ENCODE assay signal across 9 cellular contexts in the genomic region with DNA sequence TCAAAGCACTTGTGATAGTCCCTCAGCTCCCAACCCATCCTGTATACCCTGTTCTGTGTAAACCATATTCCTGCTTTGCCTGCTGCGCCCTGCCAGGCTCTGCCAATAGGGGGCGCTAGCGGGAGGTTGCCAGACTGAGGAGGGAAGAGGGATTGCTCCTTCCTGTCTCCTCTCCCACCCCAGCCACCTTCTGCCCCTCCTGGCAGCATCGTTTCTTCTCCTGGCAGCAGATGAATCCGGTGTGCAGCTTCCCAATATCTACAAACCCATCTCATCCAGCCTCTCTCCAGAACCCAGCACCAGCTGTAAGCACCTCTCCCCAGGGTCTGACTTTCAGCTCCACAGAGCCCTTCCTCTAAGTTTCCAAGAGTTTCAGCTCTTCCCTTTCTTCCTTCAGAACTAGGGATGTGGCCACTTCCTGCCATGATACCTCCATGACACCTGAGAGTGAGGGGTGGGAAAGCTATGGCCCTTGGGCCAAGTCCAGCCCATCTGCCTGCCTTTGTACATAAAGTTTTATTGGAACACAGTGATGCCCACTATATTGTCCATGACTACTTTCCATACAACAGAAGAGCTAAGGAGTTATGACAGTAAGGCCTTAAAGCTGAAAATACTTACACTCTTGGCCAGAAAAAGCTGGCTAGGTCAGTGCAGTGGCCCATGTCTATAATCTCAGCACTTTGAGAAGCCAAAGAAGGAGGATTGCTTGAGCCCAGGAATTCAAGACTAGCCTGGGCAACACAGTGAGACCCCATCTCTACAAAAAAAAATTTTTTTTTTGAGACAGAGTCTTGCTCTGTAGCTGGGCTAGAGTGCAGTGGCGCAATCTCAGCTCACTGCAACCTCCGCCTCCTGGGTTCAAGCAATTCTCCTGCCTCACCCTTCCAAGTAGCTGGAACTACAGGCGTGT. TPM values are rescaled to one million over a fixed set of nuclear protein-coding genes. Genes with fewer than 3 reads are reported as not detected.
DNase-seq lines count a peak whose midpoint lies in the region; ATAC-seq, FAIRE-seq and TF ChIP-seq lines count a peak whose summit lies in the region.
"Had no signal": no experiment of that assay in that cellular context is flagged by ENCODE, and none has a peak within 500 bp of the region (broad histone marks: within the 10 kb centered on the region; RNA-seq: fewer than 3 reads in every experiment).

No MANE protein-coding gene starts in this region.

- WGBS in HepG2 (ENCODE audit: low lambda C conversion rate) = 20% methylated on average over 7 of the region's 8 CpGs
- WGBS in right lobe of liver (ENCODE audit: insufficient coverage, low coverage, low lambda C conversion rate, missing lambda C conversion rate) = 52% methylated on average over 7 of the region's 8 CpGs

- DNase-seq in HepG2 (ENCODE audit: low spot score) (no peak), right lobe of liver (no peak), fibroblast of pulmonary artery (ENCODE audit: low read depth) (no peak), DMS114 treated with DMSO at 0.1 percent for 48 hours (lab: John Stamatoyannopoulos, UW; ENCODE audit: unreplicated experiment) (no peak)
- no peak for DNase-seq in stimulated activated naive CD4-positive, alpha-beta T cell (lab: John Stamatoyannopoulos, UW)

- POLR2A ChIA-PET in HepG2 (lab: Yijun Ruan, JAX) = interaction anchor here (1.3 kb wide), 1 partner anchor 47 kb away, joined by 3 read pairs; a partner anchor contains a TSS

- peaks cover 0 to 24% of the 10 kb centered on the region in 2 experiments; a peak in 3 of 5 replicates for H3K27me3 ChIP-seq in HepG2 (ENCODE audit: control insufficient read depth in 1 of 2, insufficient read depth in 2 of 2, low read length in 2 of 2)
- no peaks in the 10 kb centered on the region for H3K27me3 ChIP-seq in right lobe of liver
- no peaks in the 10 kb centered on the region for H3K27me3 ChIP-seq in SU-DHL-6 (ENCODE audit: low read length)

- H2AFZ ChIP-seq in HepG2 (ENCODE audit: low read length) = no peak overlapping the region
- no peak overlapping the region for H2AFZ ChIP-seq in SU-DHL-6 (ENCODE audit: low read depth, low read length, severe bottlenecking)

- no peak for TF ChIP-seq RAD21 in HepG2 (CRISPR knock-in tag; IDR thresholded peaks at IDR 0.05)

- H3K4me2 ChIP-seq in HepG2 (ENCODE audit: low read depth, low read length) (no peak overlapping the region), SU-DHL-6 (ENCODE audit: low read depth, low read length, poor library complexity, severe bottlenecking) (no peak overlapping the region)

- no peaks in the 10 kb centered on the region for H3K9me2 ChIP-seq in SU-DHL-6 (replicated peaks; ENCODE audit: insufficient read depth, low read length)

- CTCF ChIA-PET in HepG2 (lab: Yijun Ruan, JAX; ENCODE audit: low intra/inter-chr PET ratio, low total read pairs) = no interaction called here

- TF ChIP-seq CTCF in HepG2 (CRISPR knock-in tag; IDR thresholded peaks at IDR 0.05) (peak; percentile 50), right lobe of liver (IDR thresholded peaks at IDR 0.05) (peak in 1 of 4 donors; percentile 8), SU-DHL-6 (IDR thresholded peaks at IDR 0.05; ENCODE audit: insufficient read depth, low read length, poor library complexity, severe bottlenecking) (peak; percentile 76), fibroblast of pulmonary artery (IDR thresholded peaks at IDR 0.05; ENCODE audit: low read length, missing control alignments) (peak; percentile 47)

- H4K20me1 ChIP-seq in HepG2 (ENCODE audit: insufficient read depth, low read length) = no peaks in the 10 kb centered on the region
- H4K20me1 ChIP-seq in SU-DHL-6 (ENCODE audit: low read depth, low read length) = no peaks in the 10 kb centered on the region

- H3K9ac ChIP-seq in HepG2 (ENCODE audit: insufficient read depth, low read depth, low read length) (no peak overlapping the region), SU-DHL-6 (ENCODE audit: low read length) (no peak overlapping the region)

- BruUV-seq in HepG2 (replicated peaks; lab: Mats Ljungman, UMichigan) = no TSS peak

- H3K79me2 ChIP-seq in HepG2 (ENCODE audit: insufficient read depth, low read length) (no peaks in the 10 kb centered on the region), SU-DHL-6 (ENCODE audit: insufficient read depth, low read length) (no peaks in the 10 kb centered on the region)

- H3K36me3 ChIP-seq in HepG2 (replicated peaks in 1 of 2; ENCODE audit: control insufficient read depth in 1 of 2, insufficient read depth in 2 of 2, low read length in 2 of 2) (no peaks in the 10 kb centered on the region), right lobe of liver (no peaks in the 10 kb centered on the region), SU-DHL-6 (ENCODE audit: low read length) (no peaks in the 10 kb centered on the region)

- H3F3A ChIP-seq in SU-DHL-6 (ENCODE audit: insufficient read depth) = no peaks in the 10 kb centered on the region

- no peak for TF ChIP-seq EP300 in HepG2 (IDR thresholded peaks at IDR 0.05; ENCODE audit: low read depth in 2 of 2, low read length in 2 of 2)
- TF ChIP-seq EP300 in HepG2 (CRISPR knock-in tag; IDR thresholded peaks at IDR 0.05; ENCODE audit: borderline replicate concordance) = no peak

- FAIRE-seq in HepG2 (lab: Jason Lieb, UNC) = no peak

- H3K4me1 ChIP-seq in HepG2 (ENCODE audit: insufficient read depth, low read length) (peaks cover 6% of the 10 kb centered on the region; the same call in 1 of the 2 replicates), right lobe of liver (no peaks in the 10 kb centered on the region)

- no peak overlapping the region for H3K27ac ChIP-seq in HepG2 (ENCODE audit: extremely low read length, insufficient read depth, low read length)
- no peak overlapping the region for H3K27ac ChIP-seq in right lobe of liver
- no peak overlapping the region for H3K27ac ChIP-seq in SU-DHL-6 (ENCODE audit: low read depth, low read length)

- in situ Hi-C loops in HepG2 (cut with HindIII; ENCODE audit: extremely low pct_ligation_motif_present, low pct_unique_long_range_greater_than_20kb) = no loop called here

- no peak overlapping the region for H3K4me3 ChIP-seq in HepG2 (replicated peaks in 1 of 3; ENCODE audit: insufficient read depth in 1 of 3, low read depth in 2 of 3, low read length in 3 of 3)
- no peak overlapping the region for H3K4me3 ChIP-seq in right lobe of liver
- H3K4me3 ChIP-seq in SU-DHL-6 (ENCODE audit: insufficient read depth, low read length, poor library complexity, severe bottlenecking) = no peak overlapping the region
- no peak overlapping the region for H3K4me3 ChIP-seq in fibroblast of pulmonary artery (replicated peaks; ENCODE audit: low read depth, low read length)
- H3K4me3 ChIP-seq: lung had no signal

- H3K9me3 ChIP-seq in HepG2 (ENCODE audit: low read length) (no peaks in the 10 kb centered on the region), right lobe of liver (no peaks in the 10 kb centered on the region), SU-DHL-6 (ENCODE audit: insufficient read depth, low read length) (no peaks in the 10 kb centered on the region)

- ATAC-seq in HepG2 = no peak; the same call in 2 of the 3 replicates
- ATAC-seq in right lobe of liver = no peak
- ATAC-seq in HG02763 (IDR thresholded peaks at IDR 0.05; ENCODE audit: unreplicated experiment) = no peak
- ATAC-seq in HG02571 (IDR thresholded peaks at IDR 0.05; ENCODE audit: unreplicated experiment) = no peak

- intact Hi-C loops in HepG2 (cut with micrococcal nuclease; ENCODE audit: unreplicated experiment) (no loop called here), right lobe of liver (cut with DNase I) (no loop called here)

- TF ChIP-seq POLR2A in HepG2 (IDR thresholded peaks at IDR 0.05; ENCODE audit: insufficient read depth in 1 of 2, low read depth in 2 of 2, low read length in 2 of 2) = no peak
- no peak for TF ChIP-seq POLR2A in right lobe of liver (IDR thresholded peaks at IDR 0.05)

RNA-seq across cellular contexts. Expression of a gene that starts 34.5 kb away (rescaled TPM):
- total RNA-seq in HepG2 (2016; rRNA removed; fragmentation: Illumina TruSeq; extraction: Trizol) (0.04 TPM in 1 of 2 replicates, not detected in the other), right lobe of liver (under 1 TPM in 2 of 6 experiments, not detected in 4; 0.07 TPM)
- not detected in 2 replicates for total RNA-seq in HepG2 (2016; cell fraction: cytosol; rRNA removed; fragmentation: Illumina TruSeq; extraction: Trizol; ENCODE audit: low read depth)
- total RNA-seq in HepG2 (2016; cell fraction: insoluble cytoplasmic fraction; rRNA removed; fragmentation: Illumina TruSeq; extraction: Trizol) = 0.04 and 0.13 TPM in 2 replicates
- total RNA-seq in HepG2 (2016; cell fraction: membrane; rRNA removed; fragmentation: Illumina TruSeq; extraction: Trizol) = 0.12 TPM in 1 of 2 replicates, not detected in the other
- 0.12 TPM in 1 of 2 replicates, not detected in the other for total RNA-seq in HepG2 (2016; cell fraction: nucleus; rRNA removed; fragmentation: Illumina TruSeq; extraction: Trizol)
- polyA plus RNA-seq in HepG2 (2011; rRNA removed) = 0.01 TPM in 1 of 2 replicates, not detected in the other
- 0.01 TPM in 1 of 2 replicates, not detected in the other for polyA plus RNA-seq in HepG2 (2011; cell fraction: cytosol; rRNA removed)
- not detected in 2 replicates for polyA plus RNA-seq in HepG2 (2011; cell fraction: nucleus; rRNA removed)
- polyA plus RNA-seq in HepG2 (2012) = not detected in 2 replicates
- polyA plus RNA-seq in HepG2 (2016; cell fraction: cytosol; fragmentation: Illumina TruSeq; extraction: Trizol; ENCODE audit: low read depth) = 0.03 TPM in 2 replicates
- polyA plus RNA-seq in HepG2 (2016; cell fraction: insoluble cytoplasmic fraction; fragmentation: Illumina TruSeq; extraction: Trizol; ENCODE audit: low read depth) = not detected in 2 replicates
- 0.07 TPM in 1 of 2 replicates, not detected in the other for polyA plus RNA-seq in HepG2 (2016; cell fraction: membrane; fragmentation: Illumina TruSeq; extraction: Trizol; ENCODE audit: low read depth)
- 0.15 and 0.28 TPM in 2 replicates for polyA plus RNA-seq in HepG2 (2016; cell fraction: nucleus; fragmentation: Illumina TruSeq; extraction: Trizol; ENCODE audit: insufficient read depth, low read depth)
- 0.16 TPM in 1 of 2 replicates, not detected in the other for polyA minus RNA-seq in HepG2 (2011; rRNA and poly(A)+ RNA removed; ENCODE audit: low replicate concordance)
- polyA minus RNA-seq in HepG2 (2011; cell fraction: cytosol; rRNA and poly(A)+ RNA removed) = not detected in 2 replicates
- not detected in 2 replicates for polyA minus RNA-seq in HepG2 (2011; cell fraction: nucleus; rRNA and poly(A)+ RNA removed)

RNA-seq across cellular contexts. Expression of a gene that starts 41.4 kb away (rescaled TPM):
- not detected in 2 replicates for total RNA-seq in HepG2 (2016; rRNA removed; fragmentation: Illumina TruSeq; extraction: Trizol)
- total RNA-seq in HepG2 (2016; cell fraction: cytosol; rRNA removed; fragmentation: Illumina TruSeq; extraction: Trizol; ENCODE audit: low read depth) = not detected in 2 replicates
- not detected in 2 replicates for total RNA-seq in HepG2 (2016; cell fraction: insoluble cytoplasmic fraction; rRNA removed; fragmentation: Illumina TruSeq; extraction: Trizol)
- not detected in 2 replicates for total RNA-seq in HepG2 (2016; cell fraction: membrane; rRNA removed; fragmentation: Illumina TruSeq; extraction: Trizol)
- total RNA-seq in HepG2 (2016; cell fraction: nucleus; rRNA removed; fragmentation: Illumina TruSeq; extraction: Trizol) = not detected in 2 replicates
- 0.05 TPM in 1 of 2 replicates, not detected in the other for polyA plus RNA-seq in HepG2 (2011; rRNA removed)
- polyA plus RNA-seq in HepG2 (2011; cell fraction: cytosol; rRNA removed) = 0.03 TPM in 1 of 2 replicates, not detected in the other
- 0.10 and 0.14 TPM in 2 replicates for polyA plus RNA-seq in HepG2 (2011; cell fraction: nucleus; rRNA removed)
- polyA plus RNA-seq in HepG2 (2012) = not detected in 2 replicates
- not detected in 2 replicates for polyA plus RNA-seq in HepG2 (2016; cell fraction: cytosol; fragmentation: Illumina TruSeq; extraction: Trizol; ENCODE audit: low read depth)
- polyA plus RNA-seq in HepG2 (2016; cell fraction: insoluble cytoplasmic fraction; fragmentation: Illumina TruSeq; extraction: Trizol; ENCODE audit: low read depth) = not detected in 2 replicates
- polyA plus RNA-seq in HepG2 (2016; cell fraction: membrane; fragmentation: Illumina TruSeq; extraction: Trizol; ENCODE audit: low read depth) = not detected in 2 replicates
- not detected in 2 replicates for polyA plus RNA-seq in HepG2 (2016; cell fraction: nucleus; fragmentation: Illumina TruSeq; extraction: Trizol; ENCODE audit: insufficient read depth, low read depth)
- polyA minus RNA-seq in HepG2 (2011; rRNA and poly(A)+ RNA removed; ENCODE audit: low replicate concordance) = 0.08 and 0.12 TPM in 2 replicates
- polyA minus RNA-seq in HepG2 (2011; cell fraction: cytosol; rRNA and poly(A)+ RNA removed) = not detected in 2 replicates
- not detected in 2 replicates for polyA minus RNA-seq in HepG2 (2011; cell fraction: nucleus; rRNA and poly(A)+ RNA removed)
- total RNA-seq in right lobe of liver = under 1 TPM in 4 of 6 experiments, not detected in 2; 0.15 to 0.42 (median 0.17) TPM

RNA-seq across cellular contexts. Expression of a gene that starts 47.4 kb away (rescaled TPM):
- total RNA-seq in HepG2 (2016; rRNA removed; fragmentation: Illumina TruSeq; extraction: Trizol) = 7.9 and 8.2 TPM in 2 replicates
- 2.3 and 2.4 TPM in 2 replicates for total RNA-seq in HepG2 (2016; cell fraction: cytosol; rRNA removed; fragmentation: Illumina TruSeq; extraction: Trizol; ENCODE audit: low read depth)
- 7.7 and 8.2 TPM in 2 replicates for total RNA-seq in HepG2 (2016; cell fraction: insoluble cytoplasmic fraction; rRNA removed; fragmentation: Illumina TruSeq; extraction: Trizol)
- total RNA-seq in HepG2 (2016; cell fraction: membrane; rRNA removed; fragmentation: Illumina TruSeq; extraction: Trizol) = 5.2 and 5.9 TPM in 2 replicates
- total RNA-seq in HepG2 (2016; cell fraction: nucleus; rRNA removed; fragmentation: Illumina TruSeq; extraction: Trizol) = 4.3 and 4.9 TPM in 2 replicates
- polyA plus RNA-seq in HepG2 (2011; rRNA removed) = 7.7 and 9.5 TPM in 2 replicates
- 6.7 and 9.5 TPM in 2 replicates for polyA plus RNA-seq in HepG2 (2011; cell fraction: cytosol; rRNA removed)
- polyA plus RNA-seq in HepG2 (2011; cell fraction: nucleus; rRNA removed) = 9.5 and 11.0 TPM in 2 replicates
- 4.3 and 4.4 TPM in 2 replicates for polyA plus RNA-seq in HepG2 (2012)
- 0.51 and 0.69 TPM in 2 replicates for polyA plus RNA-seq in HepG2 (2016; cell fraction: cytosol; fragmentation: Illumina TruSeq; extraction: Trizol; ENCODE audit: low read depth)
- polyA plus RNA-seq in HepG2 (2016; cell fraction: insoluble cytoplasmic fraction; fragmentation: Illumina TruSeq; extraction: Trizol; ENCODE audit: low read depth) = 6.5 and 7.9 TPM in 2 replicates
- 1.4 TPM in 2 replicates for polyA plus RNA-seq in HepG2 (2016; cell fraction: membrane; fragmentation: Illumina TruSeq; extraction: Trizol; ENCODE audit: low read depth)
- polyA plus RNA-seq in HepG2 (2016; cell fraction: nucleus; fragmentation: Illumina TruSeq; extraction: Trizol; ENCODE audit: insufficient read depth, low read depth) = 6.0 and 6.3 TPM in 2 replicates
- 24.3 and 39.3 TPM in 2 replicates for polyA minus RNA-seq in HepG2 (2011; rRNA and poly(A)+ RNA removed; ENCODE audit: low replicate concordance)
- polyA minus RNA-seq in HepG2 (2011; cell fraction: cytosol; rRNA and poly(A)+ RNA removed) = 12.1 and 12.4 TPM in 2 replicates
- 5.8 and 6.5 TPM in 2 replicates for polyA minus RNA-seq in HepG2 (2011; cell fraction: nucleus; rRNA and poly(A)+ RNA removed)
- total RNA-seq in right lobe of liver = 1 to 10 TPM; 4.3 to 5.8 (median 4.7) TPM
